ENCODE assay signal across 2 cellular contexts in genomic region chr14:95273041-95273978, GRCh38.
TF ChIP-seq lines count a peak whose summit lies in the region.

No MANE protein-coding gene starts in this region.

TF ChIP-seq in WTC11, 78 proteins besides CTCF, POLR2A, EP300 and RAD21 (continued from another document):
- no peak for TF ChIP-seq ZNF425 (CRISPR knock-in tag; conservative IDR thresholded peaks at IDR 0.05)

TF ChIP-seq in HepG2, 621 proteins besides CTCF, POLR2A, EP300 and RAD21 (continues in another document):
- TF ChIP-seq ZNF574 (CRISPR knock-in tag; IDR thresholded peaks at IDR 0.05) (peak; percentile 42; the same call in 1 of the 2 replicates), SRSF4 (IDR thresholded peaks at IDR 0.05; ENCODE audit: low read depth, low read length, poor library complexity, severe bottlenecking) (no peak), ZFP91 (CRISPR knock-in tag; IDR thresholded peaks at IDR 0.05; ENCODE audit: borderline replicate concordance) (no peak), NBN (conservative IDR thresholded peaks at IDR 0.05) (no peak), HDAC2 (CRISPR knock-in tag; IDR thresholded peaks at IDR 0.05) (peak; percentile 66; the same call in 1 of the 2 replicates), KAT8 (CRISPR knock-in tag; IDR thresholded peaks at IDR 0.05) (peak; percentile 29; the same call in 1 of the 2 replicates), PREB (CRISPR knock-in tag; IDR thresholded peaks at IDR 0.05) (no peak), SOX5 (CRISPR knock-in tag; IDR thresholded peaks at IDR 0.05; ENCODE audit: borderline replicate concordance) (peak; percentile 79; the same call in 1 of the 2 replicates), ZNF782 (CRISPR knock-in tag; IDR thresholded peaks at IDR 0.05; ENCODE audit: borderline replicate concordance) (peak; percentile 65; the same call in 1 of the 2 replicates), FOXM1 (CRISPR knock-in tag; IDR thresholded peaks at IDR 0.05) (no peak), ZNF276 (CRISPR knock-in tag; IDR thresholded peaks at IDR 0.05; ENCODE audit: low read depth) (peak; percentile 73; the same call in 1 of the 2 replicates), JUND (CRISPR knock-in tag; IDR thresholded peaks at IDR 0.05) (no peak), LRRFIP1 (CRISPR knock-in tag; conservative IDR thresholded peaks at IDR 0.05) (no peak), ZNF501 (CRISPR knock-in tag; IDR thresholded peaks at IDR 0.05) (no peak), ZSCAN25 (CRISPR knock-in tag; IDR thresholded peaks at IDR 0.05) (peak; percentile 26; the same call in 1 of the 2 replicates), ISL2 (CRISPR knock-in tag; IDR thresholded peaks at IDR 0.05) (peak; percentile 60; the same call in 1 of the 2 replicates), ZNF292 (CRISPR knock-in tag; IDR thresholded peaks at IDR 0.05; ENCODE audit: borderline replicate concordance, low read depth) (peak; percentile 16; the same call in 1 of the 2 replicates), HOXD1 (CRISPR knock-in tag; IDR thresholded peaks at IDR 0.05) (peak; percentile 21; the same call in 1 of the 2 replicates), THAP11 (CRISPR knock-in tag; IDR thresholded peaks at IDR 0.05) (0 out of 2 replicates have a peak, but pooled peaks have one; percentile 6), DNMT3B (CRISPR knock-in tag; conservative IDR thresholded peaks at IDR 0.05) (no peak), PRPF4 (IDR thresholded peaks at IDR 0.05; ENCODE audit: low read depth, low read length, poor library complexity, severe bottlenecking) (no peak), ZNF609 (CRISPR knock-in tag; IDR thresholded peaks at IDR 0.05; ENCODE audit: borderline replicate concordance) (peak; percentile 92), SMARCC2 (IDR thresholded peaks at IDR 0.05) (no peak), RXRA (CRISPR knock-in tag; IDR thresholded peaks at IDR 0.05) (peak; percentile 17; the same call in 1 of the 2 replicates), ZNF773 (CRISPR knock-in tag; IDR thresholded peaks at IDR 0.05; ENCODE audit: borderline replicate concordance) (no peak), ZFX (CRISPR knock-in tag; IDR thresholded peaks at IDR 0.05; ENCODE audit: low read depth) (peak; percentile 60), ZBTB43 (CRISPR knock-in tag; conservative IDR thresholded peaks at IDR 0.05) (peak; percentile 72; the same call in 1 of the 2 replicates), NR2F6 (IDR thresholded peaks at IDR 0.05) (peak; percentile 86), NR2F6 (CRISPR knock-in tag; IDR thresholded peaks at IDR 0.05) (peak; percentile 89), HES4 (CRISPR knock-in tag; IDR thresholded peaks at IDR 0.05; ENCODE audit: borderline replicate concordance) (no peak), ZMAT3 (CRISPR knock-in tag; conservative IDR thresholded peaks at IDR 0.05) (no peak), ZNF775 (CRISPR knock-in tag; IDR thresholded peaks at IDR 0.05; ENCODE audit: borderline replicate concordance) (0 out of 2 replicates have a peak, but pooled peaks have one; percentile 55), HMG20A (CRISPR knock-in tag; IDR thresholded peaks at IDR 0.05; ENCODE audit: borderline replicate concordance) (peak; percentile 44; the same call in 1 of the 2 replicates), RERE (CRISPR knock-in tag; IDR thresholded peaks at IDR 0.05; ENCODE audit: low read depth) (peak; percentile 57; the same call in 1 of the 2 replicates), NR2F2 (IDR thresholded peaks at IDR 0.05; ENCODE audit: borderline replicate concordance, low read depth) (peak; percentile 69), PHF21A (CRISPR knock-in tag; IDR thresholded peaks at IDR 0.05) (0 out of 2 replicates have a peak, but pooled peaks have one; percentile 57)
